ENCODE assay signal across 10 cellular contexts in the genomic region with DNA sequence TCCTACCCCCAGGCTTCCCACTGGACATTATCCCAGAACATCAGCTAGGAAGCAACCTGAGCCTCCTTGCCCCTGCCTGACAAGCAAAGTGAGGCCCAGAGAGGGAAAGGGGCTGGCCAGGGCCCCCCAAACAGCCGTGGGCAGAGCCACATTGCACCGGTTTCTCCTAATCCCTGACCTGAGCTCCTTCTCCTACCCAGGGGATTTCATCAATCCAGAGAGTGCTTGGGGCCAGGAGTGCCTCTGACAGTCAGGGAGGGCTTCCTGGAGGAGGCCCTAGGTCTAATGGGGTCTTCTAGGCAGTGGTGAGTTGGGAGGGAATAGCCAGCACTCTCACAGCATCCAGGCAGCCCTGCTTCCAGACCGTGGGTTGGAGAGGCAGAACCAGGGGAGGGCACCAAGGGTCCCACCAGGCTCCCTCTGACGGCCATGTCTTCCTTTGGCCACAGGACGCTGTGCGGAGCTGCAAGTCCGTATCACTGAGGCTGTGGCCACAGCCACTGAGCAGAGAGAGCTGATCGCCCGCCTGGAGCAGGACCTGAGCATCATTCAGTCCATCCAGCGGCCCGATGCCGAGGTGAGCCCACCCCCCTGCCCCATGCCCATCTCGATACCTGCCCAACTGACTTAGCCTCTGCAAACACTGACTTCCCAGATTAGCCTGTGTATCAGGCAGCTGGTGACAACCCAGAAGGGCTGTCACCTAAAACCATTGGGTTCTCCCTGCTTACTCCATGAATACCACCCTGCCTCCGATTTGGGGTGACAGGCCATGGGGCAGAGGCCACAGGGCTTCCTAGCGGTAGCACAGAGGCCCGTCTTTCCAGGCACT.
"Had no signal": no experiment of that assay in that cellular context is flagged by ENCODE, and none has a peak within 500 bp of the region (broad histone marks: within the 10 kb centered on the region; RNA-seq: fewer than 3 reads in every experiment).

No MANE protein-coding gene starts in this region.

- H3K27me3 ChIP-seq: neural progenitor cell, ovary, testis, upper lobe of left lung had no signal

- H3K9me3 Mint-ChIP-seq: neural progenitor cell; stimulated activated memory B cell treated with anti-CD40 and anti-IgM and Interleukin-4, amounts not matched to agents 10 μg/mL and 1 μg/mL and 100 μg/mL, for 72 hours; T-helper 1 cell treated with Interleukin-12 subunit alpha and Interleukin-12 subunit beta and Interleukin-4 antibody, amounts not matched to agents 30 μg/mL and 1 μg/mL, for 36 hours had no signal

- H3K27ac Mint-ChIP-seq: neural progenitor cell; stimulated activated memory B cell treated with anti-CD40 and anti-IgM and Interleukin-4, amounts not matched to agents 10 μg/mL and 1 μg/mL and 100 μg/mL, for 72 hours; T-helper 1 cell treated with Interleukin-12 subunit alpha and Interleukin-12 subunit beta and Interleukin-4 antibody, amounts not matched to agents 30 μg/mL and 1 μg/mL, for 36 hours had no signal

- H3K4me1 ChIP-seq: neural progenitor cell, psoas muscle, testis had no signal

- H3K36me3 ChIP-seq: neural progenitor cell, ovary, upper lobe of left lung had no signal

- H3K4me3 ChIP-seq: coronary artery, neural progenitor cell, ovary, psoas muscle, testis, upper lobe of left lung had no signal

- H3K4me3 Mint-ChIP-seq: neural progenitor cell; stimulated activated memory B cell treated with anti-CD40 and anti-IgM and Interleukin-4, amounts not matched to agents 10 μg/mL and 1 μg/mL and 100 μg/mL, for 72 hours; T-helper 1 cell treated with Interleukin-12 subunit alpha and Interleukin-12 subunit beta and Interleukin-4 antibody, amounts not matched to agents 30 μg/mL and 1 μg/mL, for 36 hours had no signal

- H2AFZ ChIP-seq: neural progenitor cell had no signal

- H3K4me2 ChIP-seq: neural progenitor cell had no signal

- H3K9me3 ChIP-seq: ovary, psoas muscle, testis, upper lobe of left lung had no signal

- H3K36me3 Mint-ChIP-seq: neural progenitor cell; stimulated activated memory B cell treated with anti-CD40 and anti-IgM and Interleukin-4, amounts not matched to agents 10 μg/mL and 1 μg/mL and 100 μg/mL, for 72 hours had no signal

- H3K27me3 Mint-ChIP-seq: stimulated activated memory B cell treated with anti-CD40 and anti-IgM and Interleukin-4, amounts not matched to agents 10 μg/mL and 1 μg/mL and 100 μg/mL, for 72 hours had no signal

- H3K27ac ChIP-seq: coronary artery, neural progenitor cell, ovary, psoas muscle, testis, upper lobe of left lung had no signal

- FAIRE-seq: endometrium, frontal cortex had no signal
